Comparison of ENCODE assay signal across 15 cellular contexts in the genomic region with DNA sequence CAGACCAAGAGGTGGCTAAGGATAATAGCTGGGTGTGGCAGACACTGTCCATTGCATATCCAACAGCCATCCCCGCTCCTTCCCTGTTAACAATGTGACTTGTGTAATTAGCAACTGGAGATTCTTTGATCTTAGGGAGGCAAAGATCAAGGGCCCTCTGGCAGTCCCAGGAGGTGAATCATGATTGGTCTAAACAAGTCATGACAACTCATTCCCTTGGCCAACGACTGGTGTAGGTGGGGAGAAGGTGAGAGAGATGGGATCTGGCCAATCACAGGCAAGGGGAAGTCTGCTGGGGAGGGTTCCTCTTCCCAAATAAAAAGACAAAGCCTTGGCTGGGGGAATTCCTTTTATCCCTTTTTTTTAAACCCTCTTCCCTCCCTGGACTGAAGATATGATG.
"Had no signal": no experiment of that assay in that cellular context is flagged by ENCODE, and none has a peak within 500 bp of the region (broad histone marks: within the 10 kb centered on the region; RNA-seq: fewer than 3 reads in every experiment).

No MANE protein-coding gene starts in this region.

- H3K4me1 Mint-ChIP-seq: activated B cell treated with CpG ODN at 0.5 μM for 24 hours; activated CD4-positive, alpha-beta T cell treated with anti-CD3 and anti-CD28 coated beads, Interleukin-2, amount 10 ng/mL, durations not matched to agents 7 days and 5 days; activated naive CD4-positive, alpha-beta T cell treated with anti-CD3 and anti-CD28 coated beads, Interleukin-2, amount 50 U/mL, for 24 hours; T-helper 17 cell had no signal

- H3K9me3 Mint-ChIP-seq: activated B cell treated with CpG ODN at 0.5 μM for 24 hours; activated CD4-positive, alpha-beta T cell treated with anti-CD3 and anti-CD28 coated beads, Interleukin-2, amount 10 ng/mL, durations not matched to agents 7 days and 5 days; activated naive CD4-positive, alpha-beta T cell treated with anti-CD3 and anti-CD28 coated beads, Interleukin-2, amount 50 U/mL, for 24 hours; activated T-helper 2 cell treated with anti-CD3 and anti-CD28 coated beads, Interferon-gamma antibody, Interleukin-2, Interleukin-4, amounts not matched to agents 10 μg/mL and 5 μg/mL and 100 μg/mL, durations not matched to agents 14 hours and 24 hours and 36 hours had no signal

- H3K36me3 ChIP-seq: gastrocnemius medialis, heart right ventricle, pancreas had no signal

- H3K27me3 ChIP-seq: heart right ventricle, pancreas had no signal

- H3K27ac Mint-ChIP-seq: activated B cell treated with CpG ODN at 0.5 μM for 24 hours; activated CD4-positive, alpha-beta T cell treated with anti-CD3 and anti-CD28 coated beads, Interleukin-2, amount 10 ng/mL, durations not matched to agents 7 days and 5 days; activated naive CD4-positive, alpha-beta T cell treated with anti-CD3 and anti-CD28 coated beads, Interleukin-2, amount 50 U/mL, for 24 hours; activated T-helper 2 cell treated with anti-CD3 and anti-CD28 coated beads, Interferon-gamma antibody, Interleukin-2, Interleukin-4, amounts not matched to agents 10 μg/mL and 5 μg/mL and 100 μg/mL, durations not matched to agents 14 hours and 24 hours and 36 hours; T-helper 17 cell had no signal

- H3K27ac ChIP-seq: gastrocnemius medialis, heart right ventricle, pancreas, skin epidermis had no signal

- ATAC-seq: gastrocnemius medialis, heart right ventricle, pancreas, T-helper 17 cell had no signal

- H3K4me3 ChIP-seq: gastrocnemius medialis, heart right ventricle, pancreas, skin epidermis had no signal

- FAIRE-seq: endometrium, kidney, pancreas, TTC549 had no signal

- DNase-seq: activated B cell treated with CpG ODN at 0.5 μM for 24 hours; activated CD4-positive, alpha-beta T cell treated with anti-CD3 and anti-CD28 coated beads, Interleukin-2, amount 10 ng/mL, durations not matched to agents 7 days and 5 days; activated CD8-positive, alpha-beta memory T cell treated with anti-CD3 and anti-CD28 coated beads for 24 hours; cerebellar nuclear complex; gastrocnemius medialis; heart right ventricle; kidney; T-helper 17 cell; trophoblast cell had no signal

- H3K4me1 ChIP-seq: pancreas had no signal

- H3K4me3 Mint-ChIP-seq: activated B cell treated with CpG ODN at 0.5 μM for 24 hours; activated CD4-positive, alpha-beta T cell treated with anti-CD3 and anti-CD28 coated beads, Interleukin-2, amount 10 ng/mL, durations not matched to agents 7 days and 5 days; activated naive CD4-positive, alpha-beta T cell treated with anti-CD3 and anti-CD28 coated beads, Interleukin-2, amount 50 U/mL, for 24 hours; T-helper 17 cell had no signal

- H3K36me3 Mint-ChIP-seq: activated naive CD4-positive, alpha-beta T cell treated with anti-CD3 and anti-CD28 coated beads, Interleukin-2, amount 50 U/mL, for 24 hours had no signal
